17 cellular contexts compared by ENCODE assay signal in genomic region chrX:16462912-16463311, GRCh38.
DNase-seq lines count a peak whose midpoint lies in the region; ATAC-seq and TF ChIP-seq lines count a peak whose summit lies in the region.
"Had no signal": no experiment of that assay in that cellular context is flagged by ENCODE, and none has a peak within 500 bp of the region (broad histone marks: within the 10 kb centered on the region; RNA-seq: fewer than 3 reads in every experiment).

No MANE protein-coding gene starts in this region.

- H3K27ac Mint-ChIP-seq in endodermal cell, result peak overlapping the region; percentile 23
- H3K27ac Mint-ChIP-seq in Calu3 (ENCODE audit: unreplicated experiment), result no peak overlapping the region
- H3K27ac Mint-ChIP-seq: activated CD8-positive, alpha-beta memory T cell treated with anti-CD3 and anti-CD28 coated beads, Interleukin-2, amount 10 ng/mL, durations not matched to agents 7 days and 5 days; naive thymus-derived CD4-positive, alpha-beta T cell; stimulated activated effector memory CD8-positive, alpha-beta T cell treated with anti-CD3 and anti-CD28 coated beads, Interleukin-12 subunit alpha, Interleukin-12 subunit beta, amount 100 ng/mL, for 72 hours had no signal

- POLR2A ChIA-PET in AG04449 (lab: Yijun Ruan, JAX), result interaction anchor here (0.5 to 0.9 kb wide), 2 partner anchors 16 to 180 kb away, joined by 3 read pairs; no protein-coding TSS in a partner anchor

- H3K27me3 ChIP-seq in HUES6 (ENCODE audit: control insufficient read depth, insufficient read depth, low read length) (no peaks in the 10 kb centered on the region), endodermal cell (ENCODE audit: control insufficient read depth, insufficient read depth, low read length, poor library complexity, severe bottlenecking) (no peaks in the 10 kb centered on the region), adrenal gland (no peaks in the 10 kb centered on the region)

- H3K4me3 ChIP-seq in AG04449 (ENCODE audit: low read depth, low read length), result 0 out of 2 replicates have a peak overlapping the region, but pooled peaks have one; percentile 15
- no peak overlapping the region for H3K4me3 ChIP-seq in HUES6 (ENCODE audit: low read depth, low read length)
- H3K4me3 ChIP-seq in endodermal cell (ENCODE audit: low read length), result no peak overlapping the region
- H3K4me3 ChIP-seq in adrenal gland, result no peak overlapping the region
- H3K4me3 ChIP-seq: A549, SK-N-MC had no signal

- no peak for TF ChIP-seq CTCF in AG04449 (IDR thresholded peaks at IDR 0.05; ENCODE audit: insufficient read depth, low read length, missing control alignments)
- TF ChIP-seq CTCF in endodermal cell (conservative IDR thresholded peaks at IDR 0.05), result no peak
- TF ChIP-seq CTCF in adrenal gland (IDR thresholded peaks at IDR 0.05), result no peak
- TF ChIP-seq CTCF in Calu3 (IDR thresholded peaks at IDR 0.05; ENCODE audit: unreplicated experiment), result no peak

- H3K36me3 Mint-ChIP-seq in endodermal cell (ENCODE audit: low read depth), result peaks cover 48% of the 10 kb centered on the region
- no peaks in the 10 kb centered on the region for H3K36me3 Mint-ChIP-seq in Calu3 (ENCODE audit: insufficient read depth, unreplicated experiment)
- H3K36me3 Mint-ChIP-seq: activated CD8-positive, alpha-beta memory T cell treated with anti-CD3 and anti-CD28 coated beads, Interleukin-2, amount 10 ng/mL, durations not matched to agents 7 days and 5 days; naive thymus-derived CD4-positive, alpha-beta T cell; stimulated activated effector memory CD8-positive, alpha-beta T cell treated with anti-CD3 and anti-CD28 coated beads, Interleukin-12 subunit alpha, Interleukin-12 subunit beta, amount 100 ng/mL, for 72 hours had no signal

- ATAC-seq in HG02610 (IDR thresholded peaks at IDR 0.05; ENCODE audit: unreplicated experiment), result no peak
- ATAC-seq: A549; activated CD8-positive, alpha-beta memory T cell treated with anti-CD3 and anti-CD28 coated beads, Interleukin-2, amount 10 ng/mL, durations not matched to agents 7 days and 5 days; left lobe of liver; naive thymus-derived CD4-positive, alpha-beta T cell; stimulated activated effector memory CD8-positive, alpha-beta T cell treated with anti-CD3 and anti-CD28 coated beads, Interleukin-12 subunit alpha, Interleukin-12 subunit beta, amount 100 ng/mL, for 72 hours had no signal

- H3K9me3 ChIP-seq in HUES6 (ENCODE audit: control insufficient read depth, insufficient read depth, low read depth, low read length) (no peaks in the 10 kb centered on the region), endodermal cell (ENCODE audit: control insufficient read depth, low read length) (no peaks in the 10 kb centered on the region), adrenal gland (replicated peaks in 1 of 3) (no peaks in the 10 kb centered on the region)
- H3K9me3 ChIP-seq: A549 had no signal

- WGBS in endodermal cell (ENCODE audit: insufficient coverage in 1 of 2, insufficient read length in 1 of 2), 2 experiments, result 96 to 100% methylated on average over 4 to 6 of the region's 6 CpGs
- WGBS in adrenal gland, 4 donors, result 67 to 90% (median 81%) methylated on average over 4 to 6 of the region's 6 CpGs

- intact Hi-C loops in adrenal gland (cut with DNase I) (no loop called here), Calu3 (cut with micrococcal nuclease; ENCODE audit: unreplicated experiment) (no loop called here)

- CTCF ChIA-PET in AG04449 (lab: Yijun Ruan, JAX) (interaction anchor here (2.0 to 2.6 kb wide), 2 partner anchors 18 to 26 kb away, joined by 9 to 13 read pairs; no protein-coding TSS in a partner anchor), Calu3 (lab: Charles Lee) (no interaction called here)

- H3K9me3 Mint-ChIP-seq in endodermal cell, result peaks cover 5% of the 10 kb centered on the region
- H3K9me3 Mint-ChIP-seq in Calu3 (ENCODE audit: low read depth, unreplicated experiment), result no peaks in the 10 kb centered on the region
- H3K9me3 Mint-ChIP-seq: central memory CD8-positive, alpha-beta T cell; stimulated activated effector memory CD8-positive, alpha-beta T cell treated with anti-CD3 and anti-CD28 coated beads, Interleukin-12 subunit alpha, Interleukin-12 subunit beta, amount 100 ng/mL, for 72 hours had no signal

- H3K4me1 ChIP-seq in HUES6 (ENCODE audit: control insufficient read depth, insufficient read depth, low read length) (peaks cover 41% of the 10 kb centered on the region), endodermal cell (ENCODE audit: control insufficient read depth, insufficient read depth, low read length) (no peaks in the 10 kb centered on the region), adrenal gland (replicated peaks in 1 of 2) (no peaks in the 10 kb centered on the region)
- H3K4me1 ChIP-seq: A549 had no signal

- H3K36me3 ChIP-seq in HUES6 (ENCODE audit: control insufficient read depth, insufficient read depth, low read length) (no peaks in the 10 kb centered on the region; the same call in 1 of the 2 replicates), endodermal cell (ENCODE audit: control insufficient read depth, insufficient read depth, low read length) (no peaks in the 10 kb centered on the region), adrenal gland (replicated peaks in 1 of 2) (no peaks in the 10 kb centered on the region)

- no TSS peak for BruUV-seq in Calu3 (replicated peaks; lab: Mats Ljungman, UMichigan)

- H3K27me3 Mint-ChIP-seq in endodermal cell (ENCODE audit: insufficient read depth) (no peaks in the 10 kb centered on the region), Calu3 (ENCODE audit: unreplicated experiment) (no peaks in the 10 kb centered on the region)
- H3K27me3 Mint-ChIP-seq: activated CD8-positive, alpha-beta memory T cell treated with anti-CD3 and anti-CD28 coated beads, Interleukin-2, amount 10 ng/mL, durations not matched to agents 7 days and 5 days; central memory CD8-positive, alpha-beta T cell; naive thymus-derived CD4-positive, alpha-beta T cell had no signal

- H3K27ac ChIP-seq in HUES6 (ENCODE audit: low read depth, low read length), result peak overlapping the region; percentile 83; the same call in 1 of the 2 replicates
- no peak overlapping the region for H3K27ac ChIP-seq in endodermal cell (ENCODE audit: low read depth, low read length)
- H3K27ac ChIP-seq in adrenal gland, result no peak overlapping the region
- H3K27ac ChIP-seq: A549, SK-N-MC had no signal

- DNase-seq in AG04449 (ENCODE audit: low read depth, low spot score), result peak; percentile 87
- no peak for DNase-seq in endodermal cell
- peak; percentile 9 for DNase-seq in middle frontal gyrus (ENCODE audit: extremely low spot score, low spot score)
- no peak for DNase-seq in adrenal gland
- no peak for DNase-seq in Calu3
- DNase-seq in GF-D8 (lab: John Stamatoyannopoulos, UW), result no peak
- DNase-seq: activated CD8-positive, alpha-beta memory T cell treated with anti-CD3 and anti-CD28 coated beads, Interleukin-2, amount 10 ng/mL, durations not matched to agents 7 days and 5 days; naive thymus-derived CD4-positive, alpha-beta T cell; NCI-H1436 treated with DMSO at 0.1 percent for 48 hours; stimulated activated CD4-positive, alpha-beta T cell treated with anti-CD3 and anti-CD28 coated beads, Interleukin-4, amount 100 ng/mL, for 4 hours had no signal

- TF ChIP-seq POLR2A in adrenal gland (IDR thresholded peaks at IDR 0.05), result no peak

- H3K9ac ChIP-seq in HUES6 (ENCODE audit: low read length), result no peak overlapping the region
- H3K9ac ChIP-seq in endodermal cell (ENCODE audit: extremely low read depth, low read length, poor library complexity, severe bottlenecking), result no peak overlapping the region

- no peak overlapping the region for H3K4me3 Mint-ChIP-seq in endodermal cell
- H3K4me3 Mint-ChIP-seq in Calu3 (ENCODE audit: low read depth, unreplicated experiment), result no peak overlapping the region
- H3K4me3 Mint-ChIP-seq: activated CD8-positive, alpha-beta memory T cell treated with anti-CD3 and anti-CD28 coated beads, Interleukin-2, amount 10 ng/mL, durations not matched to agents 7 days and 5 days; central memory CD8-positive, alpha-beta T cell; naive thymus-derived CD4-positive, alpha-beta T cell; stimulated activated effector memory CD8-positive, alpha-beta T cell treated with anti-CD3 and anti-CD28 coated beads, Interleukin-12 subunit alpha, Interleukin-12 subunit beta, amount 100 ng/mL, for 72 hours had no signal

- H3K4me1 Mint-ChIP-seq in endodermal cell, result peaks cover 31% of the 10 kb centered on the region
- peaks cover 12% of the 10 kb centered on the region for H3K4me1 Mint-ChIP-seq in Calu3 (ENCODE audit: low read depth, unreplicated experiment)
- H3K4me1 Mint-ChIP-seq: activated CD8-positive, alpha-beta memory T cell treated with anti-CD3 and anti-CD28 coated beads, Interleukin-2, amount 10 ng/mL, durations not matched to agents 7 days and 5 days; central memory CD8-positive, alpha-beta T cell; naive thymus-derived CD4-positive, alpha-beta T cell; stimulated activated effector memory CD8-positive, alpha-beta T cell treated with anti-CD3 and anti-CD28 coated beads, Interleukin-12 subunit alpha, Interleukin-12 subunit beta, amount 100 ng/mL, for 72 hours had no signal

Comparison
In these comparisons a context has a peak if more than half of its experiments do, and no peak if none do; other contexts are left out.
1. DNase-seq: peak in AG04449 (single experiment) and middle frontal gyrus (single experiment); none in endodermal cell (single experiment), adrenal gland (0 of 7), Calu3 (single experiment) and GF-D8 (single experiment).